ENCODE assay signal across 19 cellular contexts in genomic region chr1:183933528-183934179, GRCh38.
"Had no signal": no experiment of that assay in that cellular context is flagged by ENCODE, and none has a peak within 500 bp of the region (broad histone marks: within the 10 kb centered on the region; RNA-seq: fewer than 3 reads in every experiment).

No MANE protein-coding gene starts in this region.

- H3K9me3 ChIP-seq: right lobe of liver, stomach, thyroid gland had no signal

- H3K27ac Mint-ChIP-seq: natural killer cell, progenitor cell of endocrine pancreas, T-cell had no signal

- H3K27ac ChIP-seq: epithelial cell of prostate, right lobe of liver, SK-N-MC, thyroid gland had no signal

- ATAC-seq: effector memory CD8-positive, alpha-beta T cell; natural killer cell; T-cell had no signal

- H3K4me2 ChIP-seq: smooth muscle cell had no signal

- DNase-seq: activated CD4-positive, CD25-positive, alpha-beta regulatory T cell treated with anti-CD3 and anti-CD28 coated beads, Interleukin-2, amount 50 U/mL, for 72 hours; activated naive CD4-positive, alpha-beta T cell treated with anti-CD3 and anti-CD28 coated beads, Interleukin-2, amount 10 ng/mL, durations not matched to agents 7 days and 5 days; effector memory CD8-positive, alpha-beta T cell; foreskin melanocyte; left ventricle myocardium superior; mesenchymal stem cell; natural killer cell; occipital lobe; right lobe of liver; stomach; T-cell; T1000; thyroid gland had no signal

- H3K27me3 ChIP-seq: cardiac muscle cell, right lobe of liver, stomach, thyroid gland had no signal

- H3K36me3 ChIP-seq: right lobe of liver, thyroid gland had no signal

- H3K4me3 ChIP-seq: cardiac muscle cell, coronary artery, right lobe of liver, SK-N-MC, smooth muscle cell, stomach, thyroid gland had no signal

- H3K36me3 Mint-ChIP-seq: activated naive CD4-positive, alpha-beta T cell treated with anti-CD3 and anti-CD28 coated beads, Interleukin-2, amount 10 ng/mL, durations not matched to agents 7 days and 5 days; natural killer cell; T-cell had no signal

- H3K9me3 Mint-ChIP-seq: activated naive CD4-positive, alpha-beta T cell treated with anti-CD3 and anti-CD28 coated beads, Interleukin-2, amount 10 ng/mL, durations not matched to agents 7 days and 5 days; effector memory CD8-positive, alpha-beta T cell; natural killer cell; T-cell had no signal

- H3K4me1 ChIP-seq: right lobe of liver, thyroid gland had no signal

- H3K27me3 Mint-ChIP-seq: effector memory CD8-positive, alpha-beta T cell; progenitor cell of endocrine pancreas; T-cell had no signal

- H3K4me1 Mint-ChIP-seq: activated naive CD4-positive, alpha-beta T cell treated with anti-CD3 and anti-CD28 coated beads, Interleukin-2, amount 10 ng/mL, durations not matched to agents 7 days and 5 days; T-cell had no signal

- H3K4me3 Mint-ChIP-seq: activated naive CD4-positive, alpha-beta T cell treated with anti-CD3 and anti-CD28 coated beads, Interleukin-2, amount 10 ng/mL, durations not matched to agents 7 days and 5 days; effector memory CD8-positive, alpha-beta T cell; natural killer cell; T-cell had no signal
